2 cellular contexts compared by ENCODE assay signal in genomic region chr14:18967134-18967533, GRCh38. TPM values are rescaled to one million over a fixed set of nuclear protein-coding genes. Genes with fewer than 3 reads are reported as not detected.
"Had no signal": no experiment of that assay in that cellular context is flagged by ENCODE, and none has a peak within 500 bp of the region (broad histone marks: within the 10 kb centered on the region; RNA-seq: fewer than 3 reads in every experiment).

Gene POTEM, plus strand, starts transcription at chr14:18967434. Its CDS starts 52 bp downstream, at chr14:18967486.

RNA-seq across cellular contexts. Expression of gene POTEM, which starts in this region (rescaled TPM):
- total RNA-seq: G401, GM12878 had no signal
